Comparison of ENCODE assay signal across 23 cellular contexts in genomic region chr10:130775311-130775710, GRCh38.
"Had no signal": no experiment of that assay in that cellular context is flagged by ENCODE, and none has a peak within 500 bp of the region (broad histone marks: within the 10 kb centered on the region; RNA-seq: fewer than 3 reads in every experiment).

No MANE protein-coding gene starts in this region.

- H3K4me1 ChIP-seq: SJSA1 had no signal

- DNase-seq: IMR-90, Karpas-422, KG1, MG63, NCI-H1092, NCI-H1105 treated with DMSO at 0.1 percent for 48 hours, NCI-H1417 treated with DMSO at 0.1 percent for 48 hours, NCI-H146, NCI-H1694 treated with DMSO at 0.1 percent for 48 hours, NCI-H1930, NCI-H2081 treated with DMSO at 0.1 percent for 48 hours, NCI-H2171, NCI-H226, NCI-H446, NCI-H510A, NCI-H524 treated with DMSO at 0.1 percent for 48 hours, NCI-H69, NCI-H774, Right ventricle myocardium superior, SIG-M5 had no signal

- H3K9me3 ChIP-seq: MG63, SJSA1 had no signal

- H3K27me3 ChIP-seq: SJSA1 had no signal

- H3K36me3 ChIP-seq: MG63, SJSA1 had no signal

- H3K27ac ChIP-seq: SJSA1, SK-N-MC had no signal

- ATAC-seq: HepG2 had no signal

- H3K4me3 ChIP-seq: MG63, SJSA1, SK-N-MC had no signal
